7 cellular contexts compared by ENCODE assay signal in genomic region chr3:27695636-27696035, GRCh38.
"Had no signal": no experiment of that assay in that cellular context is flagged by ENCODE, and none has a peak within 500 bp of the region (broad histone marks: within the 10 kb centered on the region; RNA-seq: fewer than 3 reads in every experiment).

No MANE protein-coding gene starts in this region.

- H3K4me3 ChIP-seq: GM12878 had no signal

- ATAC-seq: GM12878 had no signal

- DNase-seq: GDM1, GF-D8 had no signal

- FAIRE-seq: GM12878, GM12891, GM12892, GM18507, GM19239 had no signal
